Comparison of ENCODE assay signal across 8 cellular contexts in the genomic region with DNA sequence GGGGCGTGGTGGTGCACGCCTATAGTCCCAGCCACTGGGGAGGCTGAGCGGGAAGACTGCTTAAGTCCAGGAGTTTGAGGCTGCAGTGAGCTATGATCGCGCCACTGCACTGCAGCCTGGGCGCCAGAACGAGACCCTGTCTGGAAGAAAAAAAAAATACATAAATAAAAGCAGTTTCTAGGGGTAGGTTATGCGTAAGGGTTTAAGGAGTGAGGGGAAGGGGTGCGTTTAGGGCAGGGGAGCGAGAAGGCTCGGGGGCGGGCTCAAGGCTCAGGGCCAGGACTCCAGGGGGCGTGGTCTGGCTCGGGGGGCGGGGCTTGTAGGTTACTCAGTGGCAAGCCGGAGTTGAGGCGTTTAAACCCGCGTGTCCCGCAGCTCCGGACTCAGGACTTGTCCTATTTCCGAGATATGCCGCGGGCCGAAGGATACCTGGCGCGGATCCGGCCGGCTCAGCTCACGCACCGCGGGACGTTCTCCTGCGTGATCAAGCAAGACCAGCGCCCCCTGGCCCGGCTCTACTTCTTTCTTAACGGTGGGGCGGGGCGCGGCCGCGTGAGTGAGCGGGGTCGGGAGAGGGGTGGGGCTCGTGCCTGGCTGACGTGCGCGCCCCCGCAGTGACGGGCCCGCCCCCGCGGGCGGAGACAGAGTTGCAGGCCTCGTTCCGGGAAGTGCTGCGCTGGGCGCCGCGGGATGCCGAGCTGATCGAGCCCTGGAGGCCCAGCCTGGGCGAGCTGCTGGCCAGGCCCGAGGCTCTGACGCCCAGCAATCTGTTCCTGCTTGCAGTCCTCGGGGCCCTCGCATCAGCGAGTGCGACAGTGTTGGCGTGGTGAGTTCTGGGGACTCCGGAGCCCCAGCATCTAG. TPM values are rescaled to one million over a fixed set of nuclear protein-coding genes. Genes with fewer than 3 reads are reported as not detected.
A peak's percentile ranks its signal among the peaks of the same experiment; 100 is the strongest.
DNase-seq lines count a peak whose midpoint lies in the region; ATAC-seq and TF ChIP-seq lines count a peak whose summit lies in the region.

No MANE protein-coding gene starts in this region.

- peak; percentile 92 for ATAC-seq in GM19023 (IDR thresholded peaks at IDR 0.05; ENCODE audit: unreplicated experiment)
- ATAC-seq in HG03280 (IDR thresholded peaks at IDR 0.05; ENCODE audit: unreplicated experiment): peak; percentile 85
- ATAC-seq in effector memory CD8-positive, alpha-beta T cell (replicated peaks): peak; percentile 96

- H3K36me3 Mint-ChIP-seq in effector memory CD8-positive, alpha-beta T cell (ENCODE audit: insufficient read depth): peaks cover 13% of the 10 kb centered on the region

- TF ChIP-seq CTCF in AG09319 (IDR thresholded peaks at IDR 0.05; ENCODE audit: low read depth, low read length): peak; percentile 54

- H3K27ac Mint-ChIP-seq in effector memory CD8-positive, alpha-beta T cell: peak overlapping the region; percentile 92 to 97

- peaks cover 28 to 29% of the 10 kb centered on the region in 2 donors for H3K4me1 Mint-ChIP-seq in effector memory CD8-positive, alpha-beta T cell (ENCODE audit: low read depth in 2 of 2)

- DNase-seq in AG09319 (ENCODE audit: extremely low read depth, low read depth): peak; percentile 79
- peak; percentile 55 for DNase-seq in NK-92 (lab: John Stamatoyannopoulos, UW; ENCODE audit: unreplicated experiment)
- DNase-seq in activated CD8-positive, alpha-beta memory T cell treated with anti-CD3 and anti-CD28 coated beads for 48 hours (ENCODE audit: low read depth in 2 of 3, low spot score in 2 of 3): peak; percentile 88 to 93 (median 91)
- DNase-seq in effector memory CD8-positive, alpha-beta T cell: peak; percentile 94 to 95 (median 95)
- peak; percentile 100 for DNase-seq in mesenteric fat pad (ENCODE audit: low spot score)
- DNase-seq in stimulated activated CD8-positive, alpha-beta memory T cell treated with anti-CD3 and anti-CD28 coated beads, Interleukin-12 subunit alpha, Interleukin-12 subunit beta, amount 100 ng/mL, for 4 hours (ENCODE audit: low read depth): peak; percentile 96

- peaks cover 0 to 9% of the 10 kb centered on the region in 2 donors for H3K27me3 Mint-ChIP-seq in effector memory CD8-positive, alpha-beta T cell

- peak overlapping the region; percentile 86 to 89 for H3K4me3 Mint-ChIP-seq in effector memory CD8-positive, alpha-beta T cell

- no peaks in the 10 kb centered on the region for H3K9me3 Mint-ChIP-seq in effector memory CD8-positive, alpha-beta T cell

RNA-seq across cellular contexts. Expression of a gene that starts 10.8 kb away (rescaled TPM):
- 24.0 TPM for total RNA-seq in mesenteric fat pad

RNA-seq across cellular contexts. Expression of a gene that starts 19.9 kb away (rescaled TPM):
- 31.7 TPM for total RNA-seq in mesenteric fat pad

RNA-seq across cellular contexts. Expression of a gene that starts 47.8 kb away (rescaled TPM):
- 97.6 TPM for total RNA-seq in mesenteric fat pad

RNA-seq across cellular contexts. Expression of a gene that starts 57.1 kb away (rescaled TPM):
- total RNA-seq in mesenteric fat pad: 11.4 TPM

RNA-seq across cellular contexts. Expression of a gene that starts 57.3 kb away (rescaled TPM):
- 12.5 TPM for total RNA-seq in mesenteric fat pad

Comparison
In these comparisons a context has a peak if more than half of its experiments do, and no peak if none do; other contexts are left out.
1. Peak in every context shown above with its lines: DNase-seq and ATAC-seq.